ENCODE assay signal across 15 cellular contexts in the genomic region with DNA sequence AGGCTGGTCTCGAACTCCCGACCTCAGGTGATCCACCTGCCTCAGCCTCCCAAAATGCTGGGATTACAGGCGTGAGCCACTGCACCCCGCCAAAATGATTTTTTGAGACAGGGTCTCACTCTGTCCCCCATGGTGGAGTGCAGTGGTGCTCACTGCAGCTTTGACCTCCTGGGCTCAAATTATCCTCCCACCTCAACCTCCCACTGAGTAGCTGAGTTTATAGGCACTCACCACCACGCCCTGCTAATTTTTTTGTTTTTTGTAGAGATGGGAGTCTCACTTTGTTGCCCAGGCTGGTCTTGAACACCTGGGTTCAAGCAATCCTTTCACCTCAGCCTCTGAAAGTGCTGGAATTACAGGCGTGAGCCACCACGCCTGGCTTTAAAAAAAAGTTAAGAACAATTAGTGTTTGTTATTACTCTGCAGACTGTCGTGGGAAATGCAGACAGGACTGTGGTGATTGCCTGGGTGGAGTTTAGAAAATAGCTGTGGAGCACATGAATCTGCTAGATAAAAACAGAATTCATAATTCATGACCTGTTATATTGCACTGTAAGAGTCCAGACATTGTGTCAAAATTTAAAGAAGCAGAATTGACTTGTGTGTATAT. TPM values are rescaled to one million over a fixed set of nuclear protein-coding genes. Genes with fewer than 3 reads are reported as not detected.
DNase-seq lines count a peak whose midpoint lies in the region; ATAC-seq and TF ChIP-seq lines count a peak whose summit lies in the region.
"Had no signal": no experiment of that assay in that cellular context is flagged by ENCODE, and none has a peak within 500 bp of the region (broad histone marks: within the 10 kb centered on the region; RNA-seq: fewer than 3 reads in every experiment).

No MANE protein-coding gene starts in this region.

- H3K9me3 Mint-ChIP-seq in brain = no peaks in the 10 kb centered on the region
- no peaks in the 10 kb centered on the region for H3K9me3 Mint-ChIP-seq in stimulated activated effector memory CD8-positive, alpha-beta T cell treated with anti-CD3 and anti-CD28 coated beads, Interleukin-12 subunit alpha, Interleukin-12 subunit beta, amount 100 ng/mL, for 72 hours
- no peaks in the 10 kb centered on the region for H3K9me3 Mint-ChIP-seq in endothelial cell (ENCODE audit: unreplicated experiment)
- H3K9me3 Mint-ChIP-seq: CD4-positive, CD25-positive, alpha-beta regulatory T cell had no signal

- intact Hi-C loops in mucosa of descending colon (cut with DNase I, micrococcal nuclease) = no loop called here
- intact Hi-C loops in OCI-LY7 (cut with micrococcal nuclease; ENCODE audit: unreplicated experiment) = no loop called here
- intact Hi-C loops in body of pancreas (cut with DNase I) = no loop called here
- intact Hi-C loops in tibial artery (cut with DNase I; ENCODE audit: low total_unique reads) = no loop called here

- no TSS peak for BruUV-seq in OCI-LY7 (replicated peaks; lab: Mats Ljungman, UMichigan)

- CTCF ChIA-PET in HEK293 (lab: Yijun Ruan, JAX) (interaction anchor here (0.5 to 4.2 kb wide), 22 partner anchors 9 to 200 kb away, joined by 3 to 39 read pairs (median 4); no protein-coding TSS in a partner anchor), OCI-LY7 (lab: Charles Lee; ENCODE audit: unreplicated experiment) (no interaction called here)

- ATAC-seq in mucosa of descending colon = peak; percentile 79
- no peak for ATAC-seq in stimulated activated effector memory CD8-positive, alpha-beta T cell treated with anti-CD3 and anti-CD28 coated beads, Interleukin-12 subunit alpha, Interleukin-12 subunit beta, amount 100 ng/mL, for 72 hours
- no peak for ATAC-seq in body of pancreas
- ATAC-seq: HCT116 had no signal

- peak overlapping the region in 3 of 5 experiments; percentile 15 to 94 (median 25) for H3K27ac Mint-ChIP-seq in brain
- H3K27ac Mint-ChIP-seq in stimulated activated effector memory CD8-positive, alpha-beta T cell treated with anti-CD3 and anti-CD28 coated beads, Interleukin-12 subunit alpha, Interleukin-12 subunit beta, amount 100 ng/mL, for 72 hours = peak overlapping the region; percentile 74
- H3K27ac Mint-ChIP-seq in endothelial cell (ENCODE audit: unreplicated experiment) = no peak overlapping the region
- H3K27ac Mint-ChIP-seq: CD4-positive, CD25-positive, alpha-beta regulatory T cell had no signal

- H3K27me3 ChIP-seq in body of pancreas = no peaks in the 10 kb centered on the region
- peaks cover 0 to 32% of the 10 kb centered on the region in 2 donors for H3K27me3 ChIP-seq in tibial artery
- H3K27me3 ChIP-seq: BLaER1 treated with 17β-estradiol and CSF1 and Interleukin-3, amounts not matched to agents 10 nM and 100 nM had no signal

- no peaks in the 10 kb centered on the region for H3K36me3 Mint-ChIP-seq in brain
- H3K36me3 Mint-ChIP-seq in stimulated activated effector memory CD8-positive, alpha-beta T cell treated with anti-CD3 and anti-CD28 coated beads, Interleukin-12 subunit alpha, Interleukin-12 subunit beta, amount 100 ng/mL, for 72 hours = peaks cover 6% of the 10 kb centered on the region
- H3K36me3 Mint-ChIP-seq in endothelial cell (ENCODE audit: low read depth, unreplicated experiment) = no peaks in the 10 kb centered on the region
- H3K36me3 Mint-ChIP-seq: CD4-positive, CD25-positive, alpha-beta regulatory T cell had no signal

- POLR2A ChIA-PET in HEK293 (lab: Yijun Ruan, JAX) (no interaction called here), OCI-LY7 (lab: Charles Lee) (interaction anchor here (0.7 kb wide), 1 partner anchor 34 kb away, joined by 3 read pairs; no protein-coding TSS in a partner anchor)

- H3K4me1 ChIP-seq in HEK293 (ENCODE audit: control insufficient read depth, insufficient read depth, low read length) (no peaks in the 10 kb centered on the region), mucosa of descending colon (ENCODE audit: low read depth) (peaks cover 8% of the 10 kb centered on the region), OCI-LY7 (ENCODE audit: insufficient read depth, low read length, poor library complexity, severe bottlenecking) (peaks cover 6% of the 10 kb centered on the region), body of pancreas (no peaks in the 10 kb centered on the region), tibial artery (no peaks in the 10 kb centered on the region)

- TF ChIP-seq CTCF in HEK293 (tag by site-specific recombination; IDR thresholded peaks at IDR 0.05) (no peak), brain (conservative IDR thresholded peaks at IDR 0.05) (no peak), mucosa of descending colon (IDR thresholded peaks at IDR 0.05) (no peak), OCI-LY7 (conservative IDR thresholded peaks at IDR 0.05; ENCODE audit: low read length) (no peak), body of pancreas (IDR thresholded peaks at IDR 0.05) (no peak), tibial artery (IDR thresholded peaks at IDR 0.05) (no peak), endothelial cell (IDR thresholded peaks at IDR 0.05; ENCODE audit: unreplicated experiment) (no peak)

- H3K36me3 ChIP-seq in HEK293 (ENCODE audit: control insufficient read depth in 2 of 2, insufficient read depth in 1 of 2, low read length in 2 of 2) = no peaks in the 10 kb centered on the region
- H3K36me3 ChIP-seq in mucosa of descending colon (ENCODE audit: low read depth) = no peaks in the 10 kb centered on the region
- H3K36me3 ChIP-seq in OCI-LY7 (ENCODE audit: insufficient read depth, low read length) = no peaks in the 10 kb centered on the region
- no peaks in the 10 kb centered on the region for H3K36me3 ChIP-seq in body of pancreas (replicated peaks in 1 of 2; ENCODE audit: insufficient read depth in 1 of 2, low read depth in 2 of 2)
- H3K36me3 ChIP-seq in tibial artery = no peaks in the 10 kb centered on the region
- H3K36me3 ChIP-seq: BLaER1 treated with 17β-estradiol and CSF1 and Interleukin-3, amounts not matched to agents 10 nM and 100 nM had no signal

- peaks cover 7% of the 10 kb centered on the region for H3K27me3 Mint-ChIP-seq in brain
- H3K27me3 Mint-ChIP-seq in endothelial cell (ENCODE audit: unreplicated experiment) = peaks cover 2% of the 10 kb centered on the region

- DNase-seq in mucosa of descending colon (peak in 1 of 3 donors; percentile 46), OCI-LY7 (ENCODE audit: low spot score) (no peak), body of pancreas (no peak), tibial artery (no peak), endothelial cell (ENCODE audit: low spot score) (no peak)
- DNase-seq in stimulated activated effector memory CD8-positive, alpha-beta T cell treated with anti-CD3 and anti-CD28 coated beads, Interleukin-12 subunit alpha, Interleukin-12 subunit beta, amount 100 ng/mL, for 72 hours (ENCODE audit: low spot score in 2 of 2) = no peak
- DNase-seq: ACHN; CD4-positive, CD25-positive, alpha-beta regulatory T cell; DMS53; GF-D8 had no signal

- no peaks in the 10 kb centered on the region for H3K79me2 ChIP-seq in OCI-LY7 (ENCODE audit: insufficient read depth, low read depth, low read length)

- no peak overlapping the region for H3K27ac ChIP-seq in HEK293 (ENCODE audit: extremely low read depth, low read depth, low read length)
- H3K27ac ChIP-seq in OCI-LY7 (ENCODE audit: low read depth, low read length, poor library complexity, severe bottlenecking) = no peak overlapping the region
- H3K27ac ChIP-seq in body of pancreas = no peak overlapping the region
- H3K27ac ChIP-seq in tibial artery = no peak overlapping the region
- H3K27ac ChIP-seq: BLaER1 treated with 17β-estradiol and CSF1 and Interleukin-3, amounts not matched to agents 10 nM and 100 nM; HL-60 had no signal

- H3K4me2 ChIP-seq in OCI-LY7 (ENCODE audit: low read length) = no peak overlapping the region
- H3K4me2 ChIP-seq: BLaER1 treated with 17β-estradiol and CSF1 and Interleukin-3, amounts not matched to agents 10 nM and 100 nM had no signal

- WGBS in body of pancreas, 2 donors = 61 to 63% methylated on average over 8 of the region's 8 CpGs

- H3K4me3 Mint-ChIP-seq in brain (no peak overlapping the region), endothelial cell (ENCODE audit: unreplicated experiment) (no peak overlapping the region)
- H3K4me3 Mint-ChIP-seq in stimulated activated effector memory CD8-positive, alpha-beta T cell treated with anti-CD3 and anti-CD28 coated beads, Interleukin-12 subunit alpha, Interleukin-12 subunit beta, amount 100 ng/mL, for 72 hours = no peak overlapping the region
- H3K4me3 Mint-ChIP-seq: CD4-positive, CD25-positive, alpha-beta regulatory T cell had no signal

- TF ChIP-seq POLR2A in body of pancreas (IDR thresholded peaks at IDR 0.05) = no peak

- H3K4me3 ChIP-seq in HEK293 (ENCODE audit: low read depth, low read length) (no peak overlapping the region), mucosa of descending colon (no peak overlapping the region), OCI-LY7 (ENCODE audit: low read depth, low read length, poor library complexity, severe bottlenecking) (no peak overlapping the region), body of pancreas (no peak overlapping the region), tibial artery (no peak overlapping the region)
- H3K4me3 ChIP-seq: BLaER1 treated with 17β-estradiol and CSF1 and Interleukin-3, amounts not matched to agents 10 nM and 100 nM had no signal

- H3K9me3 ChIP-seq in HEK293 (ENCODE audit: control insufficient read depth, insufficient read depth, low read depth, low read length) (no peaks in the 10 kb centered on the region), mucosa of descending colon (no peaks in the 10 kb centered on the region), OCI-LY7 (ENCODE audit: low read length) (peaks cover 5% of the 10 kb centered on the region; the same call in 1 of the 2 replicates), body of pancreas (no peaks in the 10 kb centered on the region), tibial artery (no peaks in the 10 kb centered on the region)
- H3K9me3 ChIP-seq: BLaER1 treated with 17β-estradiol and CSF1 and Interleukin-3, amounts not matched to agents 10 nM and 100 nM had no signal

- no peaks in the 10 kb centered on the region for H4K20me1 ChIP-seq in OCI-LY7 (ENCODE audit: insufficient read depth, low read length)
- H4K20me1 ChIP-seq: BLaER1 treated with 17β-estradiol and CSF1 and Interleukin-3, amounts not matched to agents 10 nM and 100 nM had no signal

- no peak overlapping the region for H2AFZ ChIP-seq in OCI-LY7 (ENCODE audit: low read length)

- no peaks in the 10 kb centered on the region for H3K9me2 ChIP-seq in OCI-LY7 (ENCODE audit: insufficient read depth, low read length)

- peaks cover 20% of the 10 kb centered on the region for H3K4me1 Mint-ChIP-seq in brain
- peaks cover 11% of the 10 kb centered on the region for H3K4me1 Mint-ChIP-seq in stimulated activated effector memory CD8-positive, alpha-beta T cell treated with anti-CD3 and anti-CD28 coated beads, Interleukin-12 subunit alpha, Interleukin-12 subunit beta, amount 100 ng/mL, for 72 hours
- no peaks in the 10 kb centered on the region for H3K4me1 Mint-ChIP-seq in endothelial cell (ENCODE audit: unreplicated experiment)

RNA-seq across cellular contexts. Expression of a gene that starts 9.2 kb away (rescaled TPM):
- polyA plus RNA-seq in brain (ENCODE audit: insufficient read depth, low read depth, low replicate concordance) = 1,091 TPM
- total RNA-seq in mucosa of descending colon (100 to 1,000 TPM; 509 to 899 (median 865) TPM), OCI-LY7 (2022) (449 and 453 TPM in 2 replicates), body of pancreas (100 to 1,000 TPM; 183 to 359 TPM), endothelial cell (ENCODE audit: unreplicated experiment) (294 TPM)
- 543 and 591 TPM in 2 replicates for total RNA-seq in OCI-LY7 (2014; rRNA removed; shearing (Covaris generic))

RNA-seq across cellular contexts. Expression of a gene that starts 17.5 kb away (rescaled TPM):
- polyA plus RNA-seq in brain (ENCODE audit: insufficient read depth, low read depth, low replicate concordance) = 10.9 TPM
- total RNA-seq in mucosa of descending colon (10 to 100 TPM; 14.9 to 16.7 (median 16.3) TPM), OCI-LY7 (2022) (25.9 and 26.4 TPM in 2 replicates), body of pancreas (10 to 100 TPM in 1 of 2 donors, 1 to 10 TPM in 1; 2.3 to 11.2 TPM), endothelial cell (ENCODE audit: unreplicated experiment) (39.8 TPM)
- 23.9 and 28.3 TPM in 2 replicates for total RNA-seq in OCI-LY7 (2014; rRNA removed; shearing (Covaris generic))

RNA-seq across cellular contexts. Expression of a gene that starts 17.5 kb away (rescaled TPM):
- polyA plus RNA-seq in brain (ENCODE audit: insufficient read depth, low read depth, low replicate concordance) = 25.4 TPM
- 10 to 100 TPM; 20.6 to 29.5 (median 26.8) TPM for total RNA-seq in mucosa of descending colon
- 36.1 and 37.6 TPM in 2 replicates for total RNA-seq in OCI-LY7 (2014; rRNA removed; shearing (Covaris generic))
- 34.6 and 35.8 TPM in 2 replicates for total RNA-seq in OCI-LY7 (2022)
- 10 to 100 TPM; 16.9 to 24.1 TPM for total RNA-seq in body of pancreas
- 25.5 TPM for total RNA-seq in endothelial cell (ENCODE audit: unreplicated experiment)

RNA-seq across cellular contexts. Expression of a gene that starts 40.8 kb away (rescaled TPM):
- polyA plus RNA-seq in brain (ENCODE audit: insufficient read depth, low read depth, low replicate concordance) = 182 TPM
- 100 to 1,000 TPM; 117 to 140 (median 139) TPM for total RNA-seq in mucosa of descending colon
- total RNA-seq in OCI-LY7 (2014; rRNA removed; shearing (Covaris generic)) = 181 and 203 TPM in 2 replicates
- total RNA-seq in OCI-LY7 (2022) = 281 and 295 TPM in 2 replicates
- 10 to 100 TPM; 86.0 to 93.9 TPM for total RNA-seq in body of pancreas
- total RNA-seq in endothelial cell (ENCODE audit: unreplicated experiment) = 255 TPM

RNA-seq across cellular contexts. Expression of a gene that starts 59.7 kb away (rescaled TPM):
- 69.7 TPM for polyA plus RNA-seq in brain (ENCODE audit: insufficient read depth, low read depth, low replicate concordance)
- 1 to 10 TPM; 3.7 to 6.3 (median 3.8) TPM for total RNA-seq in mucosa of descending colon
- not detected in 2 replicates for total RNA-seq in OCI-LY7 (2014; rRNA removed; shearing (Covaris generic))
- total RNA-seq in OCI-LY7 (2022) = not detected in 2 replicates
- total RNA-seq in body of pancreas = 1 to 10 TPM in 1 of 2 donors, under 1 TPM in 1; 0.66 to 1.3 TPM
- total RNA-seq in endothelial cell (ENCODE audit: unreplicated experiment) = 27.6 TPM
- total RNA-seq: CD4-positive, CD25-positive, alpha-beta regulatory T cell had no signal
- polyA plus RNA-seq: CD4-positive, CD25-positive, alpha-beta regulatory T cell had no signal
